23 cellular contexts compared by ENCODE assay signal in the genomic region with DNA sequence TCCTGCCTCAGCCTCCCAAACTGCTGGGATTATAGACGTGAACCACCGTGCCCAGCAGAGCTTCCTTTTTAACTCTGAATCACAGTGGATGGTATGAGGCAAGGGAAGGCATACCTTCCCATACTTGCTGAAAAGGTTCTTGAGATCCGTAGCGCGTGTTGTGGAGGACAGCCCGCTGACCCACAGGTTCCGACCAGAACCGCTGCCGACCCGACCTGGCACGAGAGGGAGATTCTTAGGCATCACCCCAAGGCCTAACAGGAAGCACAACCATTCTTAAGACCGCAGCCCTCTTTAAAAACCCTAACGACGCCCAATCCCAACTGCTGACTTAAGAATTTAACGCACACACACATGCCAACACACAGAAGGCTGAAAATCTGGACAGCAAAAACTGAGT. TPM values are rescaled to one million over a fixed set of nuclear protein-coding genes. Genes with fewer than 3 reads are reported as not detected.
"Had no signal": no experiment of that assay in that cellular context is flagged by ENCODE, and none has a peak within 500 bp of the region (broad histone marks: within the 10 kb centered on the region; RNA-seq: fewer than 3 reads in every experiment).

No MANE protein-coding gene starts in this region.

- H3K9me3 Mint-ChIP-seq: IgD-negative memory B cell had no signal

- H3K4me3 Mint-ChIP-seq: IgD-negative memory B cell had no signal

- H3K27me3 ChIP-seq: SJSA1 had no signal

- H3K9ac ChIP-seq: KMS-11 had no signal

- ATAC-seq: K562 had no signal

- H3K27me3 Mint-ChIP-seq: IgD-negative memory B cell had no signal

- H3K27ac ChIP-seq: HL-60, KMS-11, SJSA1, SK-N-MC had no signal

- H3K4me3 ChIP-seq: K562, SJSA1, SK-N-MC had no signal

- DNase-seq: Kasumi-1, MM.1S, NCI-H1092 treated with DMSO at 0.1 percent for 48 hours, NCI-H1436, NCI-H187, NCI-H2029, NCI-H2081 treated with DMSO at 0.1 percent for 48 hours, NCI-H2171, NCI-H226, NCI-H446, NCI-H510A, NCI-H524 treated with DMSO at 0.1 percent for 48 hours, NCI-H69, NCI-H774, Right ventricle myocardium superior, RPMI8226, SIG-M5 had no signal

- H3K9me3 ChIP-seq: SJSA1 had no signal

RNA-seq across cellular contexts. Expression of gene TINCR, which starts 42.1 kb away (rescaled TPM):
- total RNA-seq: Right ventricle myocardium superior, SJSA1 had no signal
- polyA plus RNA-seq: IgD-negative memory B cell had no signal
